12 cellular contexts compared by ENCODE assay signal in genomic region chr16:73231969-73232554, GRCh38.
A peak's percentile ranks its signal among the peaks of the same experiment; 100 is the strongest.
DNase-seq lines count a peak whose midpoint lies in the region; ATAC-seq and TF ChIP-seq lines count a peak whose summit lies in the region.
"Had no signal": no experiment of that assay in that cellular context is flagged by ENCODE, and none has a peak within 500 bp of the region (broad histone marks: within the 10 kb centered on the region; RNA-seq: fewer than 3 reads in every experiment).

No MANE protein-coding gene starts in this region.

- H3K9ac ChIP-seq in mesendoderm (ENCODE audit: low read length): no peak overlapping the region

- DNase-seq in Right ventricle myocardium inferior (ENCODE audit: missing footprints) (no peak), right atrium auricular region (ENCODE audit: low spot score) (no peak), dorsolateral prefrontal cortex (peak in 7 of 10 donors; percentile 3 to 48 (median 29)), mesendoderm (no peak), uterus (peak in 1 of 2 donors; percentile 28), GM19238 (ENCODE audit: insufficient read length, low spot score) (no peak)
- DNase-seq in stimulated activated CD8-positive, alpha-beta memory T cell treated with anti-CD3 and anti-CD28 coated beads, Interleukin-4, amount 100 ng/mL, for 48 hours: no peak
- DNase-seq in stimulated activated CD4-positive, alpha-beta T cell treated with anti-CD3 and anti-CD28 coated beads, Interleukin-1b, Interleukin-23, amount 100 ng/mL, for 48 hours: no peak
- DNase-seq: activated CD4-positive, alpha-beta T cell treated with anti-CD3 and anti-CD28 coated beads for 1 hour; activated T-cell treated with anti-CD3 and anti-CD28 coated beads, Interleukin-2, amount 50 U/mL, for 72 hours; NCI-H1092 had no signal

- H3K23ac ChIP-seq in mesendoderm (ENCODE audit: low read length): no peak overlapping the region

- no peak for TF ChIP-seq CTCF in right atrium auricular region (IDR thresholded peaks at IDR 0.05)
- no peak for TF ChIP-seq CTCF in dorsolateral prefrontal cortex (IDR thresholded peaks at IDR 0.05 in 54 of 56, conservative IDR thresholded peaks at IDR 0.05 in 2 of 56; ENCODE audit: low read depth in 1 of 56, partially characterized antibody in 56 of 56)
- no peak for TF ChIP-seq CTCF in uterus (IDR thresholded peaks at IDR 0.05)

- intact Hi-C loops in Right ventricle myocardium inferior (cut with DNase I) (no loop called here), dorsolateral prefrontal cortex (cut with DNase I) (no loop called here), uterus (cut with DNase I; ENCODE audit: low total_unique reads) (no loop called here)

- H3K27ac ChIP-seq in right atrium auricular region (peak overlapping the region in 1 of 2 donors; percentile 19), dorsolateral prefrontal cortex (peak overlapping the region in 21 of 59 donors; percentile 2 to 68 (median 26)), mesendoderm (ENCODE audit: low read depth, low read length) (peak overlapping the region; percentile 28), uterus (peak overlapping the region; percentile 51 to 68)
- H3K27ac ChIP-seq: cardiac muscle cell had no signal

- no peak overlapping the region for H2BK15ac ChIP-seq in mesendoderm (replicated peaks; ENCODE audit: low read depth)

- no peaks in the 10 kb centered on the region for H3K79me1 ChIP-seq in mesendoderm (ENCODE audit: low read length)

- no peak overlapping the region for H3K56ac ChIP-seq in mesendoderm (ENCODE audit: low read length)

- H3K36me3 ChIP-seq in right atrium auricular region (no peaks in the 10 kb centered on the region), mesendoderm (ENCODE audit: control insufficient read depth, insufficient read depth, low read length) (no peaks in the 10 kb centered on the region), uterus (no peaks in the 10 kb centered on the region)
- H3K36me3 ChIP-seq: cardiac muscle cell had no signal

- H3K4me1 ChIP-seq in right atrium auricular region (peaks cover 0 to 18% of the 10 kb centered on the region in 2 donors), mesendoderm (ENCODE audit: control insufficient read depth, low read depth, low read length) (no peaks in the 10 kb centered on the region), uterus (no peaks in the 10 kb centered on the region)

- TF ChIP-seq POLR2A in uterus (IDR thresholded peaks at IDR 0.05): no peak

- no peak overlapping the region for H2AK5ac ChIP-seq in mesendoderm (ENCODE audit: low read length)

- no peak overlapping the region for H3K4ac ChIP-seq in mesendoderm (ENCODE audit: low read depth, low read length)

- no peaks in the 10 kb centered on the region for H3K27me3 ChIP-seq in right atrium auricular region
- H3K27me3 ChIP-seq in dorsolateral prefrontal cortex: peaks cover 0 to 7% (median 0%) of the 10 kb centered on the region in 45 donors
- no peaks in the 10 kb centered on the region for H3K27me3 ChIP-seq in mesendoderm (ENCODE audit: insufficient read depth, low read length, poor library complexity)
- no peaks in the 10 kb centered on the region for H3K27me3 ChIP-seq in uterus
- H3K27me3 ChIP-seq: cardiac muscle cell had no signal

- no peak overlapping the region for H3K18ac ChIP-seq in mesendoderm (ENCODE audit: low read length)

- no peak overlapping the region for H2BK5ac ChIP-seq in mesendoderm (ENCODE audit: low read length)

- H3K9me3 ChIP-seq in right atrium auricular region (no peaks in the 10 kb centered on the region), uterus (no peaks in the 10 kb centered on the region)

- no peaks in the 10 kb centered on the region for H3K79me2 ChIP-seq in mesendoderm (ENCODE audit: control insufficient read depth, insufficient read depth, low read length)

- peak; percentile 36 for ATAC-seq in Right ventricle myocardium inferior
- ATAC-seq: activated T-cell treated with anti-CD3 and anti-CD28 coated beads, Interleukin-2, amount 50 U/mL, for 72 hours had no signal

- no peak overlapping the region for H4K8ac ChIP-seq in mesendoderm (ENCODE audit: low read depth, low read length)

- WGBS in mesendoderm (ENCODE audit: extremely low coverage, insufficient coverage, low lambda C conversion rate): no CpG with 5 or more reads among the region's 26 CpGs

- H3K4me3 ChIP-seq in right atrium auricular region: peak overlapping the region in 1 of 2 donors; percentile 29
- peak overlapping the region; percentile 39 to 82 (median 59) for H3K4me3 ChIP-seq in dorsolateral prefrontal cortex
- H3K4me3 ChIP-seq in mesendoderm (ENCODE audit: low read length): no peak overlapping the region
- peak overlapping the region; percentile 10 to 13 for H3K4me3 ChIP-seq in uterus
- H3K4me3 ChIP-seq: cardiac muscle cell had no signal

- H3K4me2 ChIP-seq in mesendoderm (ENCODE audit: low read length): no peak overlapping the region

- H2BK120ac ChIP-seq in mesendoderm (ENCODE audit: low read depth, low read length): no peak overlapping the region

- no peak overlapping the region for H4K5ac ChIP-seq in mesendoderm (ENCODE audit: low read length)

Comparison
In these comparisons a context has a peak if more than half of its experiments do, and no peak if none do; other contexts are left out.
1. DNase-seq: peak in dorsolateral prefrontal cortex (7 of 10); none in Right ventricle myocardium inferior (single experiment), right atrium auricular region (single experiment), mesendoderm (single experiment), GM19238 (single experiment), stimulated activated CD8-positive, alpha-beta memory T cell treated with anti-CD3 and anti-CD28 coated beads, Interleukin-4, amount 100 ng/mL, for 48 hours (single experiment) and stimulated activated CD4-positive, alpha-beta T cell treated with anti-CD3 and anti-CD28 coated beads, Interleukin-1b, Interleukin-23, amount 100 ng/mL, for 48 hours (single experiment).